In the genomic region with DNA sequence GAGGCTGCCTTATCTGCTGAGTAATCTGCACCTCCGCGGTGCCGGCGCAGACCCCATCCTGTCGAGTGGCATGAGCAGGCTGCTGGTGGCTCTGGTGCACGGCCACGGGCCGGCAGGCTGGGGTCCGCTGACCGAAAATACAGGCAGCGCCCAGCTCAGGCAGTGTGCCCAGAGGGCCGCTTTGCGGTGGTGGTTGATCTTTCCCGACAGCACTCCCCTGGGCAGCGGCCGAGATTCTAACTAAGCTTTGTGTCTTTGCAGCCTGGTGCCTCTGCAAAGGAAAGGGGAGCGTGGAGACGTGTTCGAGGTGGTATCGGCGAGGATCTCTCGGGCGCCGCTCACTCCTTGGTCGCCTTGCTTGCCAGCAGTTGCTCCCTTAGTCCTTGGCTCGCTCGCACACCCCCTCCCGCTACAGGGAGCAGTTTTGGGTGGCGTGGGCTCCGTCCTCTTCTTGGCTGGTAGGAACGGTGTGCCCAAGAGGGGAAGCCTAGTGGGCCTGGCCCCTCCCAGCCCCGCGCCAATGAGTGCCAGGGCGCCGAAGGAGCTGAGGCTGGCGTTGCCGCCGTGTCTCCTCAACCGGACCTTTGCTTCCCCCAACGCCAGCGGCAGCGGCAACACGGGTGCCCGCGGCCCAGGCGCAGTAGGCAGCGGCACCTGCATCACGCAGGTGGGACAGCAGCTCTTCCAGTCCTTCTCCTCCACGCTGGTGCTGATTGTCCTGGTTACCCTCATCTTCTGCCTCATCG, we compare ENCODE assay signal across 9 cellular contexts. TPM values are rescaled to one million over a fixed set of nuclear protein-coding genes. Genes with fewer than 3 reads are reported as not detected.
DNase-seq lines count a peak whose midpoint lies in the region; ATAC-seq and TF ChIP-seq lines count a peak whose summit lies in the region.
"Had no signal": no experiment of that assay in that cellular context is flagged by ENCODE, and none has a peak within 500 bp of the region (broad histone marks: within the 10 kb centered on the region; RNA-seq: fewer than 3 reads in every experiment).

No MANE protein-coding gene starts in this region.

- no peak overlapping the region for H3K4me3 Mint-ChIP-seq in activated CD4-positive, alpha-beta memory T cell treated with anti-CD3 and anti-CD28 coated beads, Interleukin-2, amount 10 ng/mL, durations not matched to agents 7 days and 5 days

- no peaks in the 10 kb centered on the region for H4K20me1 ChIP-seq in fibroblast of lung (ENCODE audit: control insufficient read depth, extremely low read depth, insufficient read depth, low read length)
- H4K20me1 ChIP-seq in OCI-LY7 (ENCODE audit: insufficient read depth, low read length): no peaks in the 10 kb centered on the region

- H3K27me3 ChIP-seq in fibroblast of lung (ENCODE audit: control insufficient read depth, insufficient read depth, low read length): peaks cover 3% of the 10 kb centered on the region

- H2AFZ ChIP-seq in fibroblast of lung (ENCODE audit: low read length) (no peak overlapping the region), OCI-LY7 (ENCODE audit: low read length) (no peak overlapping the region)

- no TSS peak for BruUV-seq in OCI-LY7 (replicated peaks; lab: Mats Ljungman, UMichigan)

- H3K4me1 ChIP-seq in fibroblast of lung (ENCODE audit: control insufficient read depth, extremely low read depth, insufficient read depth, low read length): no peaks in the 10 kb centered on the region
- H3K4me1 ChIP-seq in OCI-LY7 (ENCODE audit: insufficient read depth, low read length, poor library complexity, severe bottlenecking): no peaks in the 10 kb centered on the region

- TF ChIP-seq CTCF in fibroblast of lung (conservative IDR thresholded peaks at IDR 0.05 in 1 of 2, IDR thresholded peaks at IDR 0.05 in 1 of 2; ENCODE audit: low read depth in 1 of 2, low read length in 2 of 2) (no peak), omental fat pad (IDR thresholded peaks at IDR 0.05) (no peak), OCI-LY7 (conservative IDR thresholded peaks at IDR 0.05; ENCODE audit: low read length) (no peak)

- no peaks in the 10 kb centered on the region for H3K79me2 ChIP-seq in fibroblast of lung (ENCODE audit: control insufficient read depth, insufficient read depth, low read length)
- H3K79me2 ChIP-seq in OCI-LY7 (ENCODE audit: insufficient read depth, low read depth, low read length): no peaks in the 10 kb centered on the region

- peaks cover 22% of the 10 kb centered on the region for H3K27me3 Mint-ChIP-seq in activated CD4-positive, alpha-beta memory T cell treated with anti-CD3 and anti-CD28 coated beads, Interleukin-2, amount 10 ng/mL, durations not matched to agents 7 days and 5 days

- no peaks in the 10 kb centered on the region for H3K9me2 ChIP-seq in OCI-LY7 (ENCODE audit: insufficient read depth, low read length)

- H3K4me2 ChIP-seq in fibroblast of lung (ENCODE audit: extremely low read depth, insufficient read depth, low read length) (no peak overlapping the region), OCI-LY7 (ENCODE audit: low read length) (no peak overlapping the region)

- H3K27ac ChIP-seq in fibroblast of lung (ENCODE audit: insufficient read depth, low read length) (no peak overlapping the region), OCI-LY7 (ENCODE audit: low read depth, low read length, poor library complexity, severe bottlenecking) (no peak overlapping the region)

- no peak overlapping the region for H3K9ac ChIP-seq in fibroblast of lung (ENCODE audit: insufficient read depth, low read length)

- POLR2A ChIA-PET in OCI-LY7 (lab: Charles Lee): no interaction called here
- POLR2A ChIA-PET in activated CD4-positive, alpha-beta memory T cell treated with anti-CD3 and anti-CD28 coated beads, Interleukin-2, amount 10 ng/mL, durations not matched to agents 7 days and 5 days (lab: Charles Lee): no interaction called here

- H3K4me3 ChIP-seq in fibroblast of lung (replicated peaks in 1 of 4; ENCODE audit: control extremely low read depth in 1 of 4, insufficient read depth in 1 of 4, low read depth in 3 of 4, low read length in 4 of 4) (peak overlapping the region in 2 of 4 experiments; percentile 15 to 40), OCI-LY7 (ENCODE audit: low read depth, low read length, poor library complexity, severe bottlenecking) (no peak overlapping the region)

- no peaks in the 10 kb centered on the region for H3K9me3 Mint-ChIP-seq in activated CD4-positive, alpha-beta memory T cell treated with anti-CD3 and anti-CD28 coated beads, Interleukin-2, amount 10 ng/mL, durations not matched to agents 7 days and 5 days

- DNase-seq in EH (ENCODE audit: low read depth) (peak; percentile 21), NCI-H345 treated with DMSO at 0.1 percent for 48 hours (lab: John Stamatoyannopoulos, UW; ENCODE audit: unreplicated experiment) (peak; percentile 42), fibroblast of lung (ENCODE audit: low read depth in 2 of 2) (peak; percentile 5 to 49), omental fat pad (ENCODE audit: low spot score) (no peak), GM19240 (ENCODE audit: insufficient read length, low spot score) (no peak), OCI-LY7 (ENCODE audit: low spot score) (no peak)
- DNase-seq in activated CD4-positive, CD25-positive, alpha-beta regulatory T cell treated with anti-CD3 and anti-CD28 coated beads, Interleukin-2, amount 50 U/mL, for 72 hours: no peak
- no peak for DNase-seq in activated CD4-positive, alpha-beta memory T cell treated with anti-CD3 and anti-CD28 coated beads, Interleukin-2, amount 10 ng/mL, durations not matched to agents 7 days and 5 days
- DNase-seq: left colon had no signal

- H3K27ac Mint-ChIP-seq in activated CD4-positive, alpha-beta memory T cell treated with anti-CD3 and anti-CD28 coated beads, Interleukin-2, amount 10 ng/mL, durations not matched to agents 7 days and 5 days: no peak overlapping the region

- no peaks in the 10 kb centered on the region for H3K9me3 ChIP-seq in fibroblast of lung (ENCODE audit: control insufficient read depth, insufficient read depth, low read depth, low read length)
- H3K9me3 ChIP-seq in OCI-LY7 (ENCODE audit: low read length): no peaks in the 10 kb centered on the region

- H3K4me1 Mint-ChIP-seq in activated CD4-positive, alpha-beta memory T cell treated with anti-CD3 and anti-CD28 coated beads, Interleukin-2, amount 10 ng/mL, durations not matched to agents 7 days and 5 days: no peaks in the 10 kb centered on the region

- no peaks in the 10 kb centered on the region for H3K36me3 ChIP-seq in fibroblast of lung (ENCODE audit: control insufficient read depth, insufficient read depth, low read length)
- no peaks in the 10 kb centered on the region for H3K36me3 ChIP-seq in OCI-LY7 (ENCODE audit: insufficient read depth, low read length)

- intact Hi-C loops in OCI-LY7 (cut with micrococcal nuclease; ENCODE audit: unreplicated experiment): no loop called here

- H3K36me3 Mint-ChIP-seq in activated CD4-positive, alpha-beta memory T cell treated with anti-CD3 and anti-CD28 coated beads, Interleukin-2, amount 10 ng/mL, durations not matched to agents 7 days and 5 days (ENCODE audit: low read depth): no peaks in the 10 kb centered on the region

- ATAC-seq in omental fat pad (ENCODE audit: low FRiP score): peak; percentile 40
- ATAC-seq: left colon had no signal

- CTCF ChIA-PET in OCI-LY7 (lab: Charles Lee; ENCODE audit: unreplicated experiment): no interaction called here
- CTCF ChIA-PET in activated CD4-positive, alpha-beta memory T cell treated with anti-CD3 and anti-CD28 coated beads, Interleukin-2, amount 10 ng/mL, durations not matched to agents 7 days and 5 days (lab: Charles Lee): no interaction called here

RNA-seq across cellular contexts. Expression of gene C11orf87, which starts 1.3 kb away (rescaled TPM):
- total RNA-seq in fibroblast of lung (not detected in 2 replicates), omental fat pad (under 1 TPM; 0.09 to 0.32 (median 0.12) TPM), OCI-LY7 (2022) (not detected in 2 replicates)
- polyA plus RNA-seq in fibroblast of lung: 0.02 and 0.34 TPM in 2 replicates
- polyA plus RNA-seq in fibroblast of lung (2012): 0.33 TPM in 1 of 2 replicates, not detected in the other
- polyA minus RNA-seq in fibroblast of lung (ENCODE audit: low replicate concordance): 0.04 TPM in 1 of 2 replicates, not detected in the other
- total RNA-seq in OCI-LY7 (2014; rRNA removed; shearing (Covaris generic)): not detected in 2 replicates
- not detected for total RNA-seq in activated CD4-positive, alpha-beta memory T cell treated with anti-CD3 and anti-CD28 coated beads, Interleukin-2, amount 10 ng/mL, durations not matched to agents 7 days and 5 days
- total RNA-seq: left colon had no signal

Comparison
In these comparisons a context has a peak if more than half of its experiments do, and no peak if none do; other contexts are left out.
1. DNase-seq: peak in EH (single experiment), NCI-H345 treated with DMSO at 0.1 percent for 48 hours (single experiment) and fibroblast of lung (2 of 2); none in omental fat pad (single experiment), activated CD4-positive, CD25-positive, alpha-beta regulatory T cell treated with anti-CD3 and anti-CD28 coated beads, Interleukin-2, amount 50 U/mL, for 72 hours (single experiment), GM19240 (single experiment), OCI-LY7 (single experiment) and activated CD4-positive, alpha-beta memory T cell treated with anti-CD3 and anti-CD28 coated beads, Interleukin-2, amount 10 ng/mL, durations not matched to agents 7 days and 5 days (single experiment).